8 cellular contexts compared by ENCODE assay signal in genomic region chr14:99415496-99416281, GRCh38.
DNase-seq lines count a peak whose midpoint lies in the region; ATAC-seq and TF ChIP-seq lines count a peak whose summit lies in the region.

No MANE protein-coding gene starts in this region.

- DNase-seq in CMK (ENCODE audit: low read depth) (peak; percentile 44), NCI-H226 (peak; percentile 55), dermis blood vessel endothelial cell (peak; percentile 89), lung microvascular endothelial cell (ENCODE audit: low read depth in 2 of 2) (peak; percentile 84 to 87)
- DNase-seq in stimulated activated CD8-positive, alpha-beta memory T cell treated with anti-CD3 and anti-CD28 coated beads, Interleukin-7, amount 100 ng/mL, for 4 hours (ENCODE audit: low read depth in 2 of 2), result peak; percentile 15 to 57

- ATAC-seq in GM19328 (IDR thresholded peaks at IDR 0.05; ENCODE audit: unreplicated experiment) (peak; percentile 89), HG03432 (IDR thresholded peaks at IDR 0.05; ENCODE audit: unreplicated experiment) (peak; percentile 88)

- no peak overlapping the region for H3K4me3 ChIP-seq in WI38 (ENCODE audit: low read depth, low read length)

- peak; percentile 65 for TF ChIP-seq CTCF in WI38 (IDR thresholded peaks at IDR 0.05; ENCODE audit: low read depth, low read length)

Comparison
In these comparisons a context has a peak if more than half of its experiments do, and no peak if none do; other contexts are left out.
1. DNase-seq: peak in every context shown above with its lines; median percentile 89 in dermis blood vessel endothelial cell; 86 in lung microvascular endothelial cell; 55 in NCI-H226; 44 in CMK; 36 in stimulated activated CD8-positive, alpha-beta memory T cell treated with anti-CD3 and anti-CD28 coated beads, Interleukin-7, amount 100 ng/mL, for 4 hours.